In genomic region chr5:91311168-91311696, GRCh38 we compare ENCODE assay signal across 8 cellular contexts.
DNase-seq lines count a peak whose midpoint lies in the region; ATAC-seq and TF ChIP-seq lines count a peak whose summit lies in the region.

No MANE protein-coding gene starts in this region.

- H3K27me3 ChIP-seq in rectal smooth muscle tissue (ENCODE audit: control insufficient read depth, insufficient read depth, low read length), result no peaks in the 10 kb centered on the region

- intact Hi-C loops in lower leg skin (cut with DNase I; ENCODE audit: low total_unique reads), result no loop called here

- H3K4me1 ChIP-seq in rectal smooth muscle tissue (ENCODE audit: control insufficient read depth, insufficient read depth, low read length), result peaks cover 26% of the 10 kb centered on the region

- H3K27me3 Mint-ChIP-seq in brain, result no peaks in the 10 kb centered on the region

- peak overlapping the region; percentile 80 for H3K27ac ChIP-seq in rectal smooth muscle tissue (ENCODE audit: low read depth, low read length)

- peak; percentile 27 for ATAC-seq in GM19324 (IDR thresholded peaks at IDR 0.05; ENCODE audit: low FRiP score, unreplicated experiment)
- ATAC-seq in HG03139 (IDR thresholded peaks at IDR 0.05; ENCODE audit: unreplicated experiment), result peak; percentile 16
- no peak for ATAC-seq in GM18858 (IDR thresholded peaks at IDR 0.05; ENCODE audit: unreplicated experiment)

- H3K9me3 Mint-ChIP-seq in brain, result no peaks in the 10 kb centered on the region

- H3K4me3 ChIP-seq in rectal smooth muscle tissue (ENCODE audit: low read length) (no peak overlapping the region), lower leg skin (ENCODE audit: low read depth, poor library complexity, severe bottlenecking) (no peak overlapping the region)

- TF ChIP-seq CTCF in brain (conservative IDR thresholded peaks at IDR 0.05) (no peak), lower leg skin (IDR thresholded peaks at IDR 0.05) (no peak)

- H3K9ac ChIP-seq in rectal smooth muscle tissue (ENCODE audit: low read length), result no peak overlapping the region

- DNase-seq in activated effector memory CD4-positive, alpha-beta T cell treated with anti-CD3 and anti-CD28 coated beads, Interleukin-2, amount 50 U/mL, for 16 hours, result no peak
- DNase-seq in lower leg skin (ENCODE audit: low spot score in 2 of 2) (no peak), NCI-H2171 treated with DMSO at 0.1 percent for 48 hours (lab: John Stamatoyannopoulos, UW) (no peak)

- peak overlapping the region in 3 of 5 experiments; percentile 25 to 96 (median 82) for H3K27ac Mint-ChIP-seq in brain

- H3K4me1 Mint-ChIP-seq in brain, result peaks cover 39% of the 10 kb centered on the region

- 51 to 59% methylated on average over 5 of the region's 5 CpGs for WGBS in lower leg skin, 2 donors

- no peaks in the 10 kb centered on the region for H3K36me3 ChIP-seq in rectal smooth muscle tissue (ENCODE audit: control insufficient read depth, insufficient read depth, low read length)

- no peak for TF ChIP-seq POLR2A in lower leg skin (IDR thresholded peaks at IDR 0.05)

- H3K36me3 Mint-ChIP-seq in brain, result no peaks in the 10 kb centered on the region

- H3K4me3 Mint-ChIP-seq in brain, result no peak overlapping the region
